Comparison of ENCODE assay signal across 25 cellular contexts in the genomic region with DNA sequence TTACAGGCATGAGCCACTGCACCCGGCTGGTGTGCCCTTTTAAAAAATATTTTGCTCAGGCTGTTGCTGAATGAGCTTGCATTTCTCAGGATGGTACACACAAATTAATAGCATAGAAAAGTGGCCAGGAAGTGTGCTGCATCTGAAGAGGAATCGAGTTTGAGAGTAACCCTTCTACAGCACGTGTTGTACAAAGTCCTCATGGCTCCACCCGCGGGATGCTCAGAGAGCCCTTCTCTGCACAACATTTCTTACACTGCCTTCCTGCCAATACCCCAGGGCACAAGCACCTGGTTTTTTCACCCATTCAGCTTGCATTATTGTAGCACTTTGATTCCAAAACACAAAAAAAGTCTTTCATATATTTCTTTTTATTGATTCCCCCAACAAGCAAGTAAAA.
"Had no signal": no experiment of that assay in that cellular context is flagged by ENCODE, and none has a peak within 500 bp of the region (broad histone marks: within the 10 kb centered on the region; RNA-seq: fewer than 3 reads in every experiment).

No MANE protein-coding gene starts in this region.

- DNase-seq: effector CD8-positive, alpha-beta T cell; endodermal cell; foreskin fibroblast; gastrocnemius medialis; head of caudate nucleus; mesenchymal stem cell; naive thymus-derived CD8-positive, alpha-beta T cell; nephron progenitor cell; nucleus accumbens; ovary; posterior cingulate gyrus; psoas muscle; right cardiac atrium; sigmoid colon; spleen; stimulated activated CD4-positive, alpha-beta T cell treated with anti-CD3 and anti-CD28 coated beads, Interleukin-4, amount 100 ng/mL, for 4 hours; stimulated activated naive B cell treated with anti-CD40 and anti-IgM and Interleukin-4, amounts not matched to agents 10 μg/mL and 1 μg/mL and 100 μg/mL, for 72 hours; trophoblast cell had no signal

- H3K4me3 ChIP-seq: gastrocnemius medialis, ovary, psoas muscle, sigmoid colon, spleen, thoracic aorta had no signal

- ATAC-seq: esophagus mucosa; gastrocnemius medialis; left lobe of liver; naive thymus-derived CD8-positive, alpha-beta T cell; psoas muscle; right cardiac atrium; stimulated activated naive B cell treated with anti-CD40 and anti-IgM and Interleukin-4, amounts not matched to agents 10 μg/mL and 1 μg/mL and 100 μg/mL, for 72 hours had no signal

- H3K36me3 ChIP-seq: gastrocnemius medialis, ovary, sigmoid colon, spleen, thoracic aorta had no signal

- H3K9me3 ChIP-seq: gastrocnemius medialis, ovary, psoas muscle, sigmoid colon, spleen, thoracic aorta had no signal

- H3K27me3 ChIP-seq: ovary, sigmoid colon had no signal

- H3K4me1 ChIP-seq: gastrocnemius medialis, psoas muscle, spleen had no signal

- FAIRE-seq: colon, keratinocyte, urothelium cell line had no signal

- H3K27ac ChIP-seq: epithelial cell of prostate, gastrocnemius medialis, ovary, psoas muscle, sigmoid colon, spleen, thoracic aorta had no signal
